14 cellular contexts compared by ENCODE assay signal in genomic region chr22:26322179-26322905, GRCh38.
DNase-seq lines count a peak whose midpoint lies in the region; ATAC-seq and TF ChIP-seq lines count a peak whose summit lies in the region.
"Had no signal": no experiment of that assay in that cellular context is flagged by ENCODE, and none has a peak within 500 bp of the region (broad histone marks: within the 10 kb centered on the region; RNA-seq: fewer than 3 reads in every experiment).

No MANE protein-coding gene starts in this region.

- H3K36me3 ChIP-seq in PC-9 (ENCODE audit: low read depth) = no peaks in the 10 kb centered on the region
- no peaks in the 10 kb centered on the region for H3K36me3 ChIP-seq in endodermal cell (ENCODE audit: control insufficient read depth, insufficient read depth, low read length)
- no peaks in the 10 kb centered on the region for H3K36me3 ChIP-seq in sigmoid colon
- no peaks in the 10 kb centered on the region for H3K36me3 ChIP-seq in ovary

- ATAC-seq in GM19452 (IDR thresholded peaks at IDR 0.05; ENCODE audit: unreplicated experiment) = no peak
- no peak for ATAC-seq in HG03432 (IDR thresholded peaks at IDR 0.05; ENCODE audit: unreplicated experiment)
- ATAC-seq: activated CD8-positive, alpha-beta memory T cell treated with anti-CD3 and anti-CD28 coated beads, Interleukin-2, amount 10 ng/mL, durations not matched to agents 7 days and 5 days had no signal

- CTCF ChIA-PET in PC-9 (lab: Charles Lee) = no interaction called here

- H4K20me1 ChIP-seq in PC-9 (ENCODE audit: insufficient read depth) = no peaks in the 10 kb centered on the region

- H3K9me3 ChIP-seq in PC-9 (ENCODE audit: insufficient read depth, low read depth) (no peaks in the 10 kb centered on the region), endodermal cell (ENCODE audit: control insufficient read depth, low read length) (no peaks in the 10 kb centered on the region), sigmoid colon (no peaks in the 10 kb centered on the region), ovary (no peaks in the 10 kb centered on the region)

- H3K4me3 ChIP-seq in PC-9 (no peak overlapping the region), endodermal cell (ENCODE audit: low read length) (no peak overlapping the region), sigmoid colon (no peak overlapping the region), ovary (no peak overlapping the region)

- H3F3A ChIP-seq in PC-9 (ENCODE audit: insufficient read depth, low read depth) = peaks cover 10% of the 10 kb centered on the region; the same call in 1 of the 2 replicates

- H2AFZ ChIP-seq in PC-9 = no peak overlapping the region

- peak overlapping the region; percentile 47 for H3K4me2 ChIP-seq in PC-9

- TF ChIP-seq POLR2A in sigmoid colon (IDR thresholded peaks at IDR 0.05) (no peak), ovary (IDR thresholded peaks at IDR 0.05) (no peak)

- H3K27ac ChIP-seq in PC-9 (no peak overlapping the region), endodermal cell (ENCODE audit: low read depth, low read length) (no peak overlapping the region), sigmoid colon (peak overlapping the region in 3 of 4 donors; percentile 22 to 62 (median 31)), ovary (no peak overlapping the region)

- no peak overlapping the region for H3K4me3 Mint-ChIP-seq in endodermal cell
- H3K4me3 Mint-ChIP-seq: activated CD8-positive, alpha-beta memory T cell treated with anti-CD3 and anti-CD28 coated beads, Interleukin-2, amount 10 ng/mL, durations not matched to agents 7 days and 5 days; central memory CD8-positive, alpha-beta T cell; nephron had no signal

- peak overlapping the region; percentile 38 for H3K27ac Mint-ChIP-seq in endodermal cell
- H3K27ac Mint-ChIP-seq: activated CD8-positive, alpha-beta memory T cell treated with anti-CD3 and anti-CD28 coated beads, Interleukin-2, amount 10 ng/mL, durations not matched to agents 7 days and 5 days; nephron had no signal

- TF ChIP-seq CTCF in PC-9 (conservative IDR thresholded peaks at IDR 0.05) (no peak), endodermal cell (conservative IDR thresholded peaks at IDR 0.05) (no peak), sigmoid colon (IDR thresholded peaks at IDR 0.05) (no peak), ovary (IDR thresholded peaks at IDR 0.05) (no peak)

- no peaks in the 10 kb centered on the region for H3K27me3 Mint-ChIP-seq in endodermal cell (ENCODE audit: insufficient read depth)

- peaks cover 2% of the 10 kb centered on the region for H3K36me3 Mint-ChIP-seq in endodermal cell (ENCODE audit: low read depth)
- H3K36me3 Mint-ChIP-seq: activated CD8-positive, alpha-beta memory T cell treated with anti-CD3 and anti-CD28 coated beads, Interleukin-2, amount 10 ng/mL, durations not matched to agents 7 days and 5 days had no signal

- POLR2A ChIA-PET in PC-9 (lab: Charles Lee; ENCODE audit: unreplicated experiment) = no interaction called here

- no peak overlapping the region for H3K9ac ChIP-seq in endodermal cell (ENCODE audit: extremely low read depth, low read length, poor library complexity, severe bottlenecking)

- H3K4me1 ChIP-seq in PC-9 (replicated peaks; ENCODE audit: insufficient read depth) = peaks cover 15% of the 10 kb centered on the region
- H3K4me1 ChIP-seq in endodermal cell (ENCODE audit: control insufficient read depth, insufficient read depth, low read length) = no peaks in the 10 kb centered on the region
- peaks cover 0 to 13% (median 3%) of the 10 kb centered on the region in 4 donors for H3K4me1 ChIP-seq in sigmoid colon
- no peaks in the 10 kb centered on the region for H3K4me1 ChIP-seq in ovary (ENCODE audit: insufficient read depth)

- no peaks in the 10 kb centered on the region for H3K4me1 Mint-ChIP-seq in endodermal cell
- H3K4me1 Mint-ChIP-seq: activated CD8-positive, alpha-beta memory T cell treated with anti-CD3 and anti-CD28 coated beads, Interleukin-2, amount 10 ng/mL, durations not matched to agents 7 days and 5 days; central memory CD8-positive, alpha-beta T cell; nephron had no signal

- DNase-seq in H4 (ENCODE audit: low spot score) (peak; percentile 84), PC-9 (peak; percentile 43 to 87), endodermal cell (no peak), sigmoid colon (no peak), ovary (no peak)
- DNase-seq: activated CD8-positive, alpha-beta memory T cell treated with anti-CD3 and anti-CD28 coated beads, Interleukin-2, amount 10 ng/mL, durations not matched to agents 7 days and 5 days; Kasumi-1; NCI-H526; stimulated activated CD4-positive, alpha-beta T cell treated with anti-CD3 and anti-CD28 coated beads, Interleukin-4, amount 100 ng/mL, for 24 hours; T-helper 2 cell had no signal

- H3K27me3 ChIP-seq in PC-9 (ENCODE audit: insufficient read depth, low read depth) = peaks cover 22% of the 10 kb centered on the region; the same call in 1 of the 2 replicates
- no peaks in the 10 kb centered on the region for H3K27me3 ChIP-seq in endodermal cell (ENCODE audit: control insufficient read depth, insufficient read depth, low read length, poor library complexity, severe bottlenecking)
- peaks cover 0 to 18% (median 6%) of the 10 kb centered on the region in 3 donors for H3K27me3 ChIP-seq in sigmoid colon
- H3K27me3 ChIP-seq in ovary = no peaks in the 10 kb centered on the region

- WGBS in endodermal cell (ENCODE audit: insufficient coverage in 1 of 2, insufficient read length in 1 of 2), 2 experiments = 89 to 90% methylated on average over 8 to 11 of the region's 11 CpGs
- 73 to 75% methylated on average over 11 of the region's 11 CpGs for WGBS in sigmoid colon, 2 donors
- WGBS in ovary, 3 donors = 70 to 76% (median 72%) methylated on average over 11 of the region's 11 CpGs

- H3K9me3 Mint-ChIP-seq in endodermal cell = no peaks in the 10 kb centered on the region
- H3K9me3 Mint-ChIP-seq: central memory CD8-positive, alpha-beta T cell; nephron had no signal

- intact Hi-C loops in PC-9 (cut with micrococcal nuclease; ENCODE audit: unreplicated experiment) = no loop called here
- intact Hi-C loops in sigmoid colon (cut with DNase I) = no loop called here
- intact Hi-C loops in ovary (cut with DNase I) = no loop called here

- no TSS peak for BruUV-seq in PC-9 (replicated peaks; lab: Mats Ljungman, UMichigan)

- no peaks in the 10 kb centered on the region for H3K9me2 ChIP-seq in PC-9 (ENCODE audit: insufficient read depth)

- no peaks in the 10 kb centered on the region for H3K79me2 ChIP-seq in PC-9 (ENCODE audit: low read depth)

- TF ChIP-seq EP300 in sigmoid colon (IDR thresholded peaks at IDR 0.05) = no peak
- no peak for TF ChIP-seq EP300 in ovary (IDR thresholded peaks at IDR 0.05)

Comparison
In these comparisons a context has a peak if more than half of its experiments do, and no peak if none do; other contexts are left out.
1. DNase-seq: peak in H4 (single experiment) and PC-9 (2 of 2); none in endodermal cell (single experiment), sigmoid colon (single experiment) and ovary (0 of 5).
2. H3K27ac ChIP-seq: peak in sigmoid colon (3 of 4); none in PC-9 (single experiment), endodermal cell (single experiment) and ovary (0 of 2).